In the genomic region with DNA sequence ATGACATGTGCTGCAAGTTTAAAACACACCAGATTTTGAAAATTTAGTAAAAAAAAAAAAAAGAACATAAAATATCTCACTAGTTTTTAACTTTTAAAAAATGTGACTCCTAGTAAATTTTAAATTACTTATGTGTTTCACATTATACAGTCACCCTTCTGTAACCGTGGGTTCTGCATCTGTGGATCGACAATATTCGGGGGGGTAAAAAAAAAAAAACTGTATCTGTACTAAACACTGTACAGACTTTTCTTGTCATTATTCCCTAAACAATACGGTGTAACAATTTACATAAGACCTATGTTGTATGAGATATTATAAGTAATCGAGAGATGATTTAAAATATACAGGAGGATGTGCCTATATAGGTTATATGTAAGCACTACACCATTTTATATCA, we compare ENCODE assay signal across 11 cellular contexts. TPM values are rescaled to one million over a fixed set of nuclear protein-coding genes. Genes with fewer than 3 reads are reported as not detected.
A peak's percentile ranks its signal among the peaks of the same experiment; 100 is the strongest.
DNase-seq lines count a peak whose midpoint lies in the region; ATAC-seq and TF ChIP-seq lines count a peak whose summit lies in the region.
"Had no signal": no experiment of that assay in that cellular context is flagged by ENCODE, and none has a peak within 500 bp of the region (broad histone marks: within the 10 kb centered on the region; RNA-seq: fewer than 3 reads in every experiment).

No MANE protein-coding gene starts in this region.

- H2AFZ ChIP-seq in GM23248 = no peak overlapping the region

- H3K27ac ChIP-seq in GM23248 (no peak overlapping the region), SK-N-MC (no peak overlapping the region), esophagus muscularis mucosa (replicated peaks in 1 of 4) (no peak overlapping the region), rectal smooth muscle tissue (ENCODE audit: low read depth, low read length) (no peak overlapping the region)

- H3K9ac ChIP-seq in GM23248 (no peak overlapping the region), SK-N-MC (ENCODE audit: insufficient read length) (no peak overlapping the region), rectal smooth muscle tissue (ENCODE audit: low read length) (no peak overlapping the region)

- no peak for TF ChIP-seq CTCF in esophagus muscularis mucosa (IDR thresholded peaks at IDR 0.05)

- peaks cover 7% of the 10 kb centered on the region; the same call in 1 of the 2 replicates for H3F3A ChIP-seq in GM23248 (ENCODE audit: insufficient read depth)

- no peak for TF ChIP-seq POLR2A in esophagus muscularis mucosa (IDR thresholded peaks at IDR 0.05; ENCODE audit: low read depth)

- intact Hi-C loops in esophagus muscularis mucosa (cut with DNase I) = no loop called here

- H3K4me1 ChIP-seq in GM23248 (ENCODE audit: insufficient read depth) (peaks cover 35% of the 10 kb centered on the region), esophagus muscularis mucosa (peaks cover 49 to 60% (median 53%) of the 10 kb centered on the region in 4 donors), rectal smooth muscle tissue (ENCODE audit: control insufficient read depth, insufficient read depth, low read length) (peaks cover 25% of the 10 kb centered on the region)

- DNase-seq in GM23248 (no peak), SK-N-MC (ENCODE audit: low read depth, low spot score) (no peak), esophagus muscularis mucosa (ENCODE audit: extremely low spot score) (no peak), Ammon's horn (ENCODE audit: low spot score) (no peak), HT-29 (ENCODE audit: low spot score) (no peak)
- DNase-seq: kidney glomerular epithelial cell, MG63, NCI-H69, small intestine had no signal

- no peak for ATAC-seq in GM19328 (IDR thresholded peaks at IDR 0.05; ENCODE audit: unreplicated experiment)

- H3K27me3 ChIP-seq in GM23248 (replicated peaks; ENCODE audit: insufficient read depth) (no peaks in the 10 kb centered on the region), esophagus muscularis mucosa (no peaks in the 10 kb centered on the region), rectal smooth muscle tissue (ENCODE audit: control insufficient read depth, insufficient read depth, low read length) (no peaks in the 10 kb centered on the region)
- H3K27me3 ChIP-seq: MG63 had no signal

- H3K9me3 ChIP-seq in GM23248 (ENCODE audit: low read depth) (no peaks in the 10 kb centered on the region), SK-N-MC (ENCODE audit: low read depth, low read length) (peaks cover 17% of the 10 kb centered on the region), esophagus muscularis mucosa (peaks cover 0 to 16% (median 6%) of the 10 kb centered on the region in 4 donors)

- H3K79me2 ChIP-seq in GM23248 (ENCODE audit: insufficient read depth) = peaks cover 96% of the 10 kb centered on the region

- H3K4me2 ChIP-seq in GM23248 (ENCODE audit: unreplicated experiment) = peak overlapping the region; percentile 92

- H3K4me3 ChIP-seq in GM23248 (peak overlapping the region; percentile 87), SK-N-MC (peak overlapping the region; percentile 5; the same call in 1 of the 2 replicates), esophagus muscularis mucosa (peak overlapping the region; percentile 78 to 98 (median 91)), rectal smooth muscle tissue (ENCODE audit: low read length) (peak overlapping the region; percentile 85)
- H3K4me3 ChIP-seq: MG63 had no signal

- H3K36me3 ChIP-seq in GM23248 (ENCODE audit: low read depth) (peaks cover 35% of the 10 kb centered on the region), SK-N-MC (ENCODE audit: insufficient read depth, low read length) (peaks cover 57% of the 10 kb centered on the region), esophagus muscularis mucosa (peaks cover 0 to 42% (median 15%) of the 10 kb centered on the region in 4 donors), rectal smooth muscle tissue (ENCODE audit: control insufficient read depth, insufficient read depth, low read length) (peaks cover 14% of the 10 kb centered on the region)

- H4K20me1 ChIP-seq in GM23248 (ENCODE audit: insufficient read depth) = peaks cover 19% of the 10 kb centered on the region

- in situ Hi-C loops in GM23248 (cut with MboI) = no loop called here

- 77 to 83% methylated on average over 5 of the region's 5 CpGs for WGBS in GM23248 (ENCODE audit: low coverage in 1 of 2, low lambda C conversion rate in 2 of 2, missing lambda C conversion rate in 2 of 2), 2 experiments
- 58% methylated on average over 5 of the region's 5 CpGs for WGBS in esophagus muscularis mucosa

- no peaks in the 10 kb centered on the region for H3K9me2 ChIP-seq in GM23248 (ENCODE audit: insufficient read depth)

- no peak for TF ChIP-seq EP300 in esophagus muscularis mucosa (IDR thresholded peaks at IDR 0.05)

RNA-seq across cellular contexts. Expression of a gene that starts 3.2 kb away (rescaled TPM):
- total RNA-seq in GM23248 (2014; rRNA removed; shearing (Covaris generic)) = 123 and 125 TPM in 2 replicates
- 143 and 149 TPM in 2 replicates for polyA plus RNA-seq in GM23248 (2016; fragmentation: Nextera tagmentation; extraction: Ambion mirVana)
- total RNA-seq in esophagus muscularis mucosa = 100 to 1,000 TPM; 142 to 215 (median 176) TPM
- total RNA-seq in HT-29 (2014; rRNA removed; shearing (Covaris generic)) = 66.9 and 67.7 TPM in 2 replicates

RNA-seq across cellular contexts. Expression of a gene that starts 3.3 kb away (rescaled TPM):
- total RNA-seq in GM23248 (2014; rRNA removed; shearing (Covaris generic)) = 13.5 and 14.2 TPM in 2 replicates
- 31.8 and 32.6 TPM in 2 replicates for polyA plus RNA-seq in GM23248 (2016; fragmentation: Nextera tagmentation; extraction: Ambion mirVana)
- total RNA-seq in esophagus muscularis mucosa = 10 to 100 TPM in 1 of 4 donors, 1 to 10 TPM in 3; 5.8 to 12.9 (median 6.4) TPM
- total RNA-seq in HT-29 (2014; rRNA removed; shearing (Covaris generic)) = 9.6 and 12.7 TPM in 2 replicates

RNA-seq across cellular contexts. Expression of a gene that starts 32.7 kb away (rescaled TPM):
- total RNA-seq in GM23248 (2014; rRNA removed; shearing (Covaris generic)) = not detected in 2 replicates
- polyA plus RNA-seq in GM23248 (2016; fragmentation: Nextera tagmentation; extraction: Ambion mirVana) = not detected in 2 replicates
- 100 to 1,000 TPM in 3 of 4 donors, 10 to 100 TPM in 1; 88.0 to 293 (median 180) TPM for total RNA-seq in esophagus muscularis mucosa
- total RNA-seq in HT-29 (2014; rRNA removed; shearing (Covaris generic)) = 481 and 816 TPM in 2 replicates

RNA-seq across cellular contexts. Expression of a gene that starts 51.6 kb away (rescaled TPM):
- 61.7 and 95.3 TPM in 2 replicates for total RNA-seq in GM23248 (2014; rRNA removed; shearing (Covaris generic))
- 161 and 170 TPM in 2 replicates for polyA plus RNA-seq in GM23248 (2016; fragmentation: Nextera tagmentation; extraction: Ambion mirVana)
- total RNA-seq in esophagus muscularis mucosa = 10 to 100 TPM; 38.8 to 83.9 (median 64.7) TPM
- 52.3 and 56.9 TPM in 2 replicates for total RNA-seq in HT-29 (2014; rRNA removed; shearing (Covaris generic))

RNA-seq across cellular contexts. Expression of a gene that starts 51.7 kb away (rescaled TPM):
- total RNA-seq in GM23248 (2014; rRNA removed; shearing (Covaris generic)) = 1.0 and 1.9 TPM in 2 replicates
- polyA plus RNA-seq in GM23248 (2016; fragmentation: Nextera tagmentation; extraction: Ambion mirVana) = 1.3 and 1.6 TPM in 2 replicates
- under 1 TPM in 3 of 4 donors, not detected in 1; 0.42 to 0.63 (median 0.52) TPM for total RNA-seq in esophagus muscularis mucosa
- 2.3 and 2.4 TPM in 2 replicates for total RNA-seq in HT-29 (2014; rRNA removed; shearing (Covaris generic))

Comparison
In these comparisons a context has a peak if more than half of its experiments do, and no peak if none do; other contexts are left out.
1. H3K4me3 ChIP-seq: peak in every context shown above with its lines; median percentile 91 in esophagus muscularis mucosa; 87 in GM23248; 85 in rectal smooth muscle tissue; 5 in SK-N-MC.
2. RNA of a gene that starts 32.7 kb away (total RNA-seq): 481 to 816 TPM in HT-29 and 88.0 to 293 TPM in esophagus muscularis mucosa; not detected in GM23248; every median in the first group is over 10 times any median in the second.